24 cellular contexts compared by ENCODE assay signal in genomic region chr3:27209595-27210264, GRCh38.
DNase-seq lines count a peak whose midpoint lies in the region; ATAC-seq and TF ChIP-seq lines count a peak whose summit lies in the region.
"Had no signal": no experiment of that assay in that cellular context is flagged by ENCODE, and none has a peak within 500 bp of the region (broad histone marks: within the 10 kb centered on the region; RNA-seq: fewer than 3 reads in every experiment).

No MANE protein-coding gene starts in this region.

- H4K20me1 ChIP-seq in IMR-90 (ENCODE audit: insufficient read depth, low read length): no peaks in the 10 kb centered on the region

- dilution Hi-C loops in IMR-90 (cut with HindIII; ENCODE audit: low sequenced_read_pairs, unreplicated experiment): no loop called here

- no peak overlapping the region for H2AK9ac ChIP-seq in IMR-90 (replicated peaks; ENCODE audit: low read depth, low read length, poor library complexity)

- H3K4me1 Mint-ChIP-seq in immature natural killer cell: no peaks in the 10 kb centered on the region
- no peaks in the 10 kb centered on the region for H3K4me1 Mint-ChIP-seq in CD8-positive, alpha-beta T cell (ENCODE audit: low read depth)
- H3K4me1 Mint-ChIP-seq: activated naive CD8-positive, alpha-beta T cell treated with anti-CD3 and anti-CD28 coated beads, Interleukin-2, amount 50 U/mL, for 24 hours; neural crest cell had no signal

- TF ChIP-seq RAD21 in IMR-90 (IDR thresholded peaks at IDR 0.05; ENCODE audit: low read length): no peak

- H3K4me3 Mint-ChIP-seq in immature natural killer cell: no peak overlapping the region
- H3K4me3 Mint-ChIP-seq in CD8-positive, alpha-beta T cell: no peak overlapping the region
- H3K4me3 Mint-ChIP-seq: activated naive CD8-positive, alpha-beta T cell treated with anti-CD3 and anti-CD28 coated beads, Interleukin-2, amount 50 U/mL, for 24 hours; endodermal cell; neural crest cell had no signal

- no CpG with 5 or more reads among the region's 3 CpGs for WGBS in IMR-90 (ENCODE audit: extremely low coverage in 2 of 2, insufficient read length in 1 of 2), 2 experiments

- no peak for TF ChIP-seq CTCF in IMR-90 (conservative IDR thresholded peaks at IDR 0.05; ENCODE audit: low read depth, low read length)
- no peak for TF ChIP-seq CTCF in CD8-positive, alpha-beta T cell (IDR thresholded peaks at IDR 0.05)

- no peak overlapping the region for H3K4ac ChIP-seq in IMR-90 (ENCODE audit: low read depth, low read length)

- H4K91ac ChIP-seq in IMR-90 (ENCODE audit: insufficient read depth, low read depth, low read length): no peak overlapping the region

- in situ Hi-C loops in IMR-90 (cut with MboI; ENCODE audit: low sequenced_read_pairs): no loop called here

- H3K4me1 ChIP-seq in IMR-90 (ENCODE audit: control insufficient read depth, insufficient read depth, low read length): no peaks in the 10 kb centered on the region
- H3K4me1 ChIP-seq in CD8-positive, alpha-beta T cell (ENCODE audit: insufficient read depth, low read length): no peaks in the 10 kb centered on the region
- H3K4me1 ChIP-seq: A549, colonic mucosa, spleen had no signal

- H3K27me3 ChIP-seq in IMR-90 (ENCODE audit: control insufficient read depth, insufficient read depth, low read length): no peaks in the 10 kb centered on the region
- no peaks in the 10 kb centered on the region for H3K27me3 ChIP-seq in CD8-positive, alpha-beta T cell (ENCODE audit: insufficient read depth, low read length)
- H3K27me3 ChIP-seq: brain microvascular endothelial cell, colonic mucosa, spleen had no signal

- POLR2A ChIA-PET in IMR-90 (lab: Charles Lee; ENCODE audit: unreplicated experiment): no interaction called here
- POLR2A ChIA-PET in CD8-positive, alpha-beta T cell (lab: Charles Lee): no interaction called here

- no peak overlapping the region for H2BK15ac ChIP-seq in IMR-90 (ENCODE audit: low read depth, low read length)

- no peak overlapping the region for H2AK5ac ChIP-seq in IMR-90 (ENCODE audit: low read depth, low read length)

- H3K23ac ChIP-seq in IMR-90 (ENCODE audit: low read depth, low read length): no peak overlapping the region

- H3K27me3 Mint-ChIP-seq in immature natural killer cell (ENCODE audit: low read depth in 3 of 3): peaks cover 0 to 4% (median 3%) of the 10 kb centered on the region in 3 donors
- H3K27me3 Mint-ChIP-seq in CD8-positive, alpha-beta T cell (ENCODE audit: low read depth): no peaks in the 10 kb centered on the region
- H3K27me3 Mint-ChIP-seq: activated naive CD8-positive, alpha-beta T cell treated with anti-CD3 and anti-CD28 coated beads, Interleukin-2, amount 50 U/mL, for 24 hours had no signal

- no peak overlapping the region for H3K27ac ChIP-seq in IMR-90 (ENCODE audit: insufficient read depth, low read length)
- H3K27ac ChIP-seq in CD8-positive, alpha-beta T cell (ENCODE audit: low read depth, low read length): no peak overlapping the region
- H3K27ac ChIP-seq: A549, brain microvascular endothelial cell, colonic mucosa, HL-60, RWPE1, spleen had no signal

- no peak overlapping the region for H3K18ac ChIP-seq in IMR-90 (ENCODE audit: low read depth, low read length)

- H3K56ac ChIP-seq in IMR-90 (ENCODE audit: extremely low read depth, insufficient read depth, low read length): no peak overlapping the region

- DNase-seq in IMR-90 (no peak), nucleus accumbens (lab: John Stamatoyannopoulos, UW) (no peak), NCI-H2107 treated with DMSO at 0.1 percent for 48 hours (lab: John Stamatoyannopoulos, UW; ENCODE audit: unreplicated experiment) (no peak), immature natural killer cell (no peak)
- no peak for DNase-seq in CD8-positive, alpha-beta T cell
- DNase-seq: activated CD4-positive, alpha-beta T cell treated with anti-CD3 and anti-CD28 coated beads for 4 hours; activated naive CD8-positive, alpha-beta T cell treated with anti-CD3 and anti-CD28 coated beads, Interleukin-2, amount 50 U/mL, for 24 hours; brain microvascular endothelial cell; C1 segment of cervical spinal cord; colonic mucosa; endodermal cell; KBM-7; mucosa of descending colon; NCI-H2029 treated with DMSO at 0.1 percent for 48 hours; spleen; stimulated activated CD4-positive, alpha-beta T cell treated with anti-CD3 and anti-CD28 coated beads, Interleukin-4, amount 100 ng/mL, for 4 hours had no signal

- H3K36me3 ChIP-seq in IMR-90 (ENCODE audit: control insufficient read depth, insufficient read depth, low read length): no peaks in the 10 kb centered on the region
- H3K36me3 ChIP-seq in CD8-positive, alpha-beta T cell (ENCODE audit: insufficient read depth, low read length): no peaks in the 10 kb centered on the region
- H3K36me3 ChIP-seq: brain microvascular endothelial cell, colonic mucosa, spleen had no signal

- H3K9ac ChIP-seq in IMR-90 (ENCODE audit: low read depth, low read length): no peak overlapping the region

- no peak overlapping the region for H3K14ac ChIP-seq in IMR-90 (replicated peaks; ENCODE audit: low read depth, low read length)

- no peak overlapping the region for H4K8ac ChIP-seq in IMR-90 (ENCODE audit: low read depth in 2 of 2, low read length in 2 of 2)

- no peaks in the 10 kb centered on the region for H3K36me3 Mint-ChIP-seq in immature natural killer cell
- H3K36me3 Mint-ChIP-seq in CD8-positive, alpha-beta T cell: no peaks in the 10 kb centered on the region

- H3K27ac Mint-ChIP-seq in immature natural killer cell: no peak overlapping the region
- no peak overlapping the region for H3K27ac Mint-ChIP-seq in CD8-positive, alpha-beta T cell
- H3K27ac Mint-ChIP-seq: activated naive CD8-positive, alpha-beta T cell treated with anti-CD3 and anti-CD28 coated beads, Interleukin-2, amount 50 U/mL, for 24 hours; activated T-helper 2 cell treated with anti-CD3 and anti-CD28 coated beads, Interferon-gamma antibody, Interleukin-2, Interleukin-4, amounts not matched to agents 10 μg/mL and 5 μg/mL and 100 μg/mL, durations not matched to agents 14 hours and 24 hours and 36 hours; endodermal cell had no signal

- TF ChIP-seq POLR2A in IMR-90 (IDR thresholded peaks at IDR 0.05; ENCODE audit: low read depth, low read length): no peak

- no peak overlapping the region for H2BK5ac ChIP-seq in IMR-90 (ENCODE audit: low read depth, low read length, poor library complexity, severe bottlenecking)

- no peak overlapping the region for H2BK120ac ChIP-seq in IMR-90 (ENCODE audit: low read depth, low read length)

- no peak overlapping the region for H2AFZ ChIP-seq in IMR-90 (replicated peaks; ENCODE audit: low read length, poor library complexity)

- no peaks in the 10 kb centered on the region for H3K9me1 ChIP-seq in IMR-90 (ENCODE audit: insufficient read depth, low read length)

- no peak overlapping the region for H4K5ac ChIP-seq in IMR-90 (ENCODE audit: low read depth, low read length)

- H3K9me3 Mint-ChIP-seq in immature natural killer cell: peaks cover 0 to 12% (median 3%) of the 10 kb centered on the region in 6 donors
- H3K9me3 Mint-ChIP-seq in CD8-positive, alpha-beta T cell: no peaks in the 10 kb centered on the region
- H3K9me3 Mint-ChIP-seq: activated naive CD8-positive, alpha-beta T cell treated with anti-CD3 and anti-CD28 coated beads, Interleukin-2, amount 50 U/mL, for 24 hours; activated T-helper 2 cell treated with anti-CD3 and anti-CD28 coated beads, Interferon-gamma antibody, Interleukin-2, Interleukin-4, amounts not matched to agents 10 μg/mL and 5 μg/mL and 100 μg/mL, durations not matched to agents 14 hours and 24 hours and 36 hours; neural crest cell had no signal

- ATAC-seq in GM18502 (IDR thresholded peaks at IDR 0.05; ENCODE audit: poor library complexity, unreplicated experiment) (peak; percentile 59), GM21390 (IDR thresholded peaks at IDR 0.05; ENCODE audit: unreplicated experiment) (peak; percentile 80), HG02798 (IDR thresholded peaks at IDR 0.05; ENCODE audit: poor library complexity, unreplicated experiment) (peak; percentile 67), IMR-90 (ENCODE audit: low read depth) (peak; percentile 24)
- no peak for ATAC-seq in CD8-positive, alpha-beta T cell
- ATAC-seq: A549; activated naive CD8-positive, alpha-beta T cell treated with anti-CD3 and anti-CD28 coated beads, Interleukin-2, amount 50 U/mL, for 24 hours; mucosa of descending colon had no signal

- BruUV-seq in IMR-90 (replicated peaks; lab: Mats Ljungman, UMichigan): no TSS peak

- intact Hi-C loops in IMR-90 (cut with micrococcal nuclease): no loop called here
- intact Hi-C loops in CD8-positive, alpha-beta T cell (cut with DNase I, micrococcal nuclease): no loop called here

- no peak overlapping the region for H3K4me2 ChIP-seq in IMR-90 (ENCODE audit: low read depth, low read length)
- H3K4me2 ChIP-seq: A549 had no signal

- CTCF ChIA-PET in IMR-90 (lab: Yijun Ruan, JAX): interaction anchor here (0.5 to 1.0 kb wide), 2 partner anchors 17 to 44 kb away, joined by 3 read pairs; no protein-coding TSS in a partner anchor
- CTCF ChIA-PET in CD8-positive, alpha-beta T cell (lab: Charles Lee): no interaction called here

- H3K9me3 ChIP-seq in IMR-90 (ENCODE audit: control insufficient read depth, insufficient read depth, low read length): no peaks in the 10 kb centered on the region
- H3K9me3 ChIP-seq in CD8-positive, alpha-beta T cell (ENCODE audit: low read length): no peaks in the 10 kb centered on the region
- H3K9me3 ChIP-seq: A549, colonic mucosa, mucosa of descending colon had no signal

- no peak overlapping the region for H2BK20ac ChIP-seq in IMR-90 (ENCODE audit: low read depth, low read length)

- no peaks in the 10 kb centered on the region for H3K79me1 ChIP-seq in IMR-90 (ENCODE audit: low read depth in 1 of 2, low read length in 2 of 2)

- H3K4me3 ChIP-seq in IMR-90 (ENCODE audit: insufficient read depth, low read depth, low read length): no peak overlapping the region
- no peak overlapping the region for H3K4me3 ChIP-seq in CD8-positive, alpha-beta T cell (ENCODE audit: low read depth, low read length)
- H3K4me3 ChIP-seq: A549, colonic mucosa, mucosa of descending colon, spleen had no signal

TF ChIP-seq in IMR-90, 13 proteins besides CTCF, POLR2A, EP300 and RAD21 (continues in another document):
- TF ChIP-seq MAZ (IDR thresholded peaks at IDR 0.05; ENCODE audit: borderline replicate concordance, low read depth, low read length): no peak
- no peak for TF ChIP-seq BHLHE40 (IDR thresholded peaks at IDR 0.05; ENCODE audit: low read depth, low read length)
- TF ChIP-seq, protein P1, sequence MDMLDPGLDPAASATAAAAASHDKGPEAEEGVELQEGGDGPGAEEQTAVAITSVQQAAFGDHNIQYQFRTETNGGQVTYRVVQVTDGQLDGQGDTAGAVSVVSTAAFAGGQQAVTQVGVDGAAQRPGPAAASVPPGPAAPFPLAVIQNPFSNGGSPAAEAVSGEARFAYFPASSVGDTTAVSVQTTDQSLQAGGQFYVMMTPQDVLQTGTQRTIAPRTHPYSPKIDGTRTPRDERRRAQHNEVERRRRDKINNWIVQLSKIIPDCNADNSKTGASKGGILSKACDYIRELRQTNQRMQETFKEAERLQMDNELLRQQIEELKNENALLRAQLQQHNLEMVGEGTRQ (IDR thresholded peaks at IDR 0.05; ENCODE audit: low read depth, low read length): no peak
- no peak for TF ChIP-seq FOS (IDR thresholded peaks at IDR 0.05; ENCODE audit: low read depth, low read length)
- TF ChIP-seq CEBPB (IDR thresholded peaks at IDR 0.05; ENCODE audit: low read depth, low read length): no peak
- no peak for TF ChIP-seq RCOR1 (IDR thresholded peaks at IDR 0.05; ENCODE audit: insufficient replicate concordance, low read length)
